In genomic region chrX:80876877-80877276, GRCh38 we compare ENCODE assay signal across 8 cellular contexts.
DNase-seq lines count a peak whose midpoint lies in the region; ATAC-seq, FAIRE-seq and TF ChIP-seq lines count a peak whose summit lies in the region.

No MANE protein-coding gene starts in this region.

- peak; percentile 42 for TF ChIP-seq CTCF in D721Med (IDR thresholded peaks at IDR 0.05; ENCODE audit: insufficient read depth, missing control alignments)

- DNase-seq in D721Med (ENCODE audit: insufficient read length, low spot score) (no peak), H4 (ENCODE audit: low spot score) (peak; percentile 12), RPMI8226 (peak; percentile 41), glomerular endothelial cell (ENCODE audit: extremely low read depth, low read depth, low spot score) (peak; percentile 9)
- no peak for DNase-seq in effector CD4-positive, alpha-beta T cell
- DNase-seq in stimulated activated CD4-positive, alpha-beta T cell treated with anti-CD3 and anti-CD28 coated beads, Interleukin-12 subunit alpha, Interleukin-12 subunit beta, amount 100 ng/mL, for 4 hours: no peak

- ATAC-seq in HG03457 (IDR thresholded peaks at IDR 0.05; ENCODE audit: unreplicated experiment) (no peak), HG03159 (IDR thresholded peaks at IDR 0.05; ENCODE audit: unreplicated experiment) (no peak)

- no peak for FAIRE-seq in D721Med (lab: Jason Lieb, UNC)

Comparison
In these comparisons a context has a peak if more than half of its experiments do, and no peak if none do; other contexts are left out.
1. DNase-seq: peak in H4 (single experiment), RPMI8226 (single experiment) and glomerular endothelial cell (single experiment); none in D721Med (single experiment), effector CD4-positive, alpha-beta T cell (single experiment) and stimulated activated CD4-positive, alpha-beta T cell treated with anti-CD3 and anti-CD28 coated beads, Interleukin-12 subunit alpha, Interleukin-12 subunit beta, amount 100 ng/mL, for 4 hours (single experiment).